9 cellular contexts compared by ENCODE assay signal in the genomic region with DNA sequence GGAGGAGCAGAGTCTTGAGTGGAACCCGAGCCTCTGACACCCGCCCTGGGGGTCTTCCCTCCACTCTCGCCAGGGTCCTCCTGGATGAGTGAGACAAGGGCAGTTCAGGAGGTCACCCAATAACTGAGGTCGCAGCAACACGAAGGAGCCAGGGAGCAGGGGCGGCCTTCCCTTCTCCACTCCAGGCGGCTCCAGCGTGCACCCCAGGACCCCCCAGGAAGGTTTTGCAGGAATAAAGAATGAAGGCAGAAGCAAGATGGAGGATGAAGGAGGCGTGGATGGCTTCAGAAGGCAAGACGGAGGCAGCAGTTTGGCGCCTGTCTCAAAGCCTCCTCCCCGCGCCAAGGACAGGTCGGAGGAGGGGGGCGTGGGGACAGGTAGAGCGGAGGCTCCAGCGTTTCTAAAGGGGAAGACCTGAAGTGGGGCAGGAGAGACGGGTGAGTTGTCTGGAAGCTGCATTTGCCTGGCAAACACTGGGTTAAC. TPM values are rescaled to one million over a fixed set of nuclear protein-coding genes. Genes with fewer than 3 reads are reported as not detected.
A peak's percentile ranks its signal among the peaks of the same experiment; 100 is the strongest.
DNase-seq lines count a peak whose midpoint lies in the region; ATAC-seq, FAIRE-seq and TF ChIP-seq lines count a peak whose summit lies in the region.
"Had no signal": no experiment of that assay in that cellular context is flagged by ENCODE, and none has a peak within 500 bp of the region (broad histone marks: within the 10 kb centered on the region; RNA-seq: fewer than 3 reads in every experiment).

No MANE protein-coding gene starts in this region.

- H2AFZ ChIP-seq in OCI-LY1 (ENCODE audit: low read length) (no peak overlapping the region), endothelial cell of umbilical vein (ENCODE audit: low read depth, low read length) (peak overlapping the region; percentile 96)

- H3K27me3 ChIP-seq in CD4-positive, alpha-beta memory T cell (ENCODE audit: insufficient read depth, low read length), result no peaks in the 10 kb centered on the region
- H3K27me3 ChIP-seq in OCI-LY1 (ENCODE audit: insufficient read depth, low read length), result peaks cover 6% of the 10 kb centered on the region; the same call in 1 of the 2 replicates
- H3K27me3 ChIP-seq in endothelial cell of umbilical vein (ENCODE audit: control insufficient read depth in 2 of 2, insufficient read depth in 2 of 2, low read length in 2 of 2), result peaks cover 24 to 39% of the 10 kb centered on the region in 2 experiments

- peak overlapping the region; percentile 17 to 70 for H3K4me3 ChIP-seq in CD4-positive, alpha-beta memory T cell (ENCODE audit: low read length in 2 of 2)
- H3K4me3 ChIP-seq in OCI-LY1 (ENCODE audit: low read depth, low read length, poor library complexity, severe bottlenecking), result peak overlapping the region; percentile 62
- H3K4me3 ChIP-seq in endothelial cell of umbilical vein (replicated peaks in 1 of 3; ENCODE audit: insufficient read depth in 1 of 3, low read depth in 1 of 3, low read length in 3 of 3), result peak overlapping the region in 1 of 3 experiments; percentile 45

- H4K20me1 ChIP-seq in OCI-LY1 (ENCODE audit: insufficient read depth, low read length) (no peaks in the 10 kb centered on the region), endothelial cell of umbilical vein (replicated peaks; ENCODE audit: control insufficient read depth, extremely low read depth, insufficient read depth, low read length) (no peaks in the 10 kb centered on the region)

- H3K79me2 ChIP-seq in OCI-LY1 (ENCODE audit: insufficient read depth, low read length) (no peaks in the 10 kb centered on the region), endothelial cell of umbilical vein (ENCODE audit: control insufficient read depth, insufficient read depth, low read length) (no peaks in the 10 kb centered on the region)

- peaks cover 0 to 2% (median 0%) of the 10 kb centered on the region in 8 donors for H3K9me3 Mint-ChIP-seq in CD4-positive, alpha-beta memory T cell
- no peaks in the 10 kb centered on the region for H3K9me3 Mint-ChIP-seq in osteocyte (ENCODE audit: unreplicated experiment)

- H3K9ac ChIP-seq in OCI-LY1 (ENCODE audit: low read length) (no peak overlapping the region), endothelial cell of umbilical vein (replicated peaks; ENCODE audit: extremely low read depth, insufficient read depth, low read length) (no peak overlapping the region)

- DNase-seq in CD4-positive, alpha-beta memory T cell, result no peak
- DNase-seq in endothelial cell of umbilical vein (ENCODE audit: low read depth, low spot score) (no peak), osteocyte (ENCODE audit: extremely low spot score, unreplicated experiment) (peak; percentile 81), retina (no peak), substantia nigra (lab: John Stamatoyannopoulos, UW) (no peak)
- no peak for DNase-seq in activated CD4-positive, CD25-positive, alpha-beta regulatory T cell (lab: John Stamatoyannopoulos, UW)

- TF ChIP-seq CTCF in OCI-LY1 (IDR thresholded peaks at IDR 0.05; ENCODE audit: low read length) (no peak), endothelial cell of umbilical vein (IDR thresholded peaks at IDR 0.05; ENCODE audit: extremely low read depth in 1 of 2, insufficient read depth in 1 of 2, low read depth in 1 of 2, low read length in 2 of 2) (no peak), osteocyte (IDR thresholded peaks at IDR 0.05) (no peak)

- no TSS peak for BruUV-seq in endothelial cell of umbilical vein (replicated peaks; lab: Mats Ljungman, UMichigan)

- no peaks in the 10 kb centered on the region for H3K9me2 ChIP-seq in OCI-LY1 (ENCODE audit: low read depth, low read length)

- H3K4me1 Mint-ChIP-seq in CD4-positive, alpha-beta memory T cell, result peaks cover 19 to 67% (median 41%) of the 10 kb centered on the region in 4 donors
- H3K4me1 Mint-ChIP-seq in osteocyte (ENCODE audit: unreplicated experiment), result peaks cover 36% of the 10 kb centered on the region

- POLR2A ChIA-PET in CD4-positive, alpha-beta memory T cell (lab: Charles Lee; ENCODE audit: partially characterized antibody), result interaction anchor here (1.0 to 1.7 kb wide), 5 partner anchors 9 to 123 kb away, joined by 3 to 8 read pairs (median 5); partner anchors contain the start of gene GPR55
- POLR2A ChIA-PET in endothelial cell of umbilical vein (lab: Charles Lee), result no interaction called here

- no peak for ATAC-seq in GM21367 (IDR thresholded peaks at IDR 0.05; ENCODE audit: unreplicated experiment)

- peak overlapping the region; percentile 86 to 97 (median 93) for H3K4me3 Mint-ChIP-seq in CD4-positive, alpha-beta memory T cell
- H3K4me3 Mint-ChIP-seq in osteocyte (ENCODE audit: unreplicated experiment), result peak overlapping the region; percentile 84

- intact Hi-C loops in CD4-positive, alpha-beta memory T cell (cut with micrococcal nuclease), result loop anchor here (2.0 to 10.0 kb wide), 2 partner anchors 15 to 111 kb away; no protein-coding TSS in a partner anchor
- intact Hi-C loops in endothelial cell of umbilical vein (cut with micrococcal nuclease), result no loop called here

- H3K36me3 ChIP-seq in CD4-positive, alpha-beta memory T cell (ENCODE audit: insufficient read depth, low read length), result no peaks in the 10 kb centered on the region
- no peaks in the 10 kb centered on the region for H3K36me3 ChIP-seq in OCI-LY1 (ENCODE audit: insufficient read depth, low read length)
- no peaks in the 10 kb centered on the region for H3K36me3 ChIP-seq in endothelial cell of umbilical vein (ENCODE audit: control insufficient read depth in 2 of 2, extremely low read depth in 1 of 2, insufficient read depth in 2 of 2, low read length in 2 of 2)

- H3K27ac Mint-ChIP-seq in CD4-positive, alpha-beta memory T cell, result peak overlapping the region in 6 of 7 donors; percentile 64 to 97 (median 88)
- peak overlapping the region; percentile 32 for H3K27ac Mint-ChIP-seq in osteocyte (ENCODE audit: unreplicated experiment)

- no peak for TF ChIP-seq POLR2A in endothelial cell of umbilical vein (IDR thresholded peaks at IDR 0.05; ENCODE audit: low read depth, low read length)

- CTCF ChIA-PET in CD4-positive, alpha-beta memory T cell (lab: Charles Lee; ENCODE audit: partially characterized antibody), result interaction anchor here (1.0 to 1.6 kb wide), 7 partner anchors 8 to 704 kb away, joined by 3 to 7 read pairs (median 3); partner anchors contain the start of gene GPR55
- CTCF ChIA-PET in endothelial cell of umbilical vein (lab: Charles Lee), result interaction anchor here (1.0 kb wide), 2 partner anchors 8 to 14 kb away, joined by 3 read pairs; no protein-coding TSS in a partner anchor

- H3K9me1 ChIP-seq in endothelial cell of umbilical vein (replicated peaks; ENCODE audit: control insufficient read depth, extremely low read depth, insufficient read depth, low read length), result no peaks in the 10 kb centered on the region

- H3K27ac ChIP-seq in CD4-positive, alpha-beta memory T cell (ENCODE audit: low read depth, low read length), result no peak overlapping the region
- H3K27ac ChIP-seq in OCI-LY1 (ENCODE audit: low read depth, low read length, poor library complexity, severe bottlenecking), result no peak overlapping the region
- no peak overlapping the region for H3K27ac ChIP-seq in endothelial cell of umbilical vein (ENCODE audit: insufficient read depth, low read depth, low read length)
- H3K27ac ChIP-seq in substantia nigra (ENCODE audit: low read depth, low read length, poor library complexity, severe bottlenecking), result no peak overlapping the region
- H3K27ac ChIP-seq: epithelial cell of prostate had no signal

- 0 out of 2 replicates have a peak, but pooled peaks cover 6% of the 10 kb centered on the region for H3F3A ChIP-seq in OCI-LY1 (ENCODE audit: insufficient read depth, low read length)

- H3K4me2 ChIP-seq in OCI-LY1 (ENCODE audit: low read length) (peak overlapping the region; percentile 59), endothelial cell of umbilical vein (ENCODE audit: insufficient read depth, low read length) (peak overlapping the region; percentile 81)

- FAIRE-seq in endothelial cell of umbilical vein (lab: Jason Lieb, UNC), result no peak

- peaks cover 0 to 4% of the 10 kb centered on the region in 2 donors for H3K36me3 Mint-ChIP-seq in CD4-positive, alpha-beta memory T cell
- no peaks in the 10 kb centered on the region for H3K36me3 Mint-ChIP-seq in osteocyte (ENCODE audit: unreplicated experiment)

- H3K4me1 ChIP-seq in CD4-positive, alpha-beta memory T cell (ENCODE audit: insufficient read depth, low read length), result peaks cover 39% of the 10 kb centered on the region
- peaks cover 12% of the 10 kb centered on the region for H3K4me1 ChIP-seq in OCI-LY1 (ENCODE audit: insufficient read depth, low read length, severe bottlenecking)
- peaks cover 4% of the 10 kb centered on the region for H3K4me1 ChIP-seq in endothelial cell of umbilical vein (ENCODE audit: control insufficient read depth, extremely low read depth, insufficient read depth, low read length)

- dilution Hi-C loops in endothelial cell of umbilical vein (cut with MboI; ENCODE audit: extremely low pct_ligation_motif_present, low sequenced_read_pairs), result no loop called here

- H3K9me3 ChIP-seq in CD4-positive, alpha-beta memory T cell (ENCODE audit: control insufficient read depth in 1 of 2, low read length in 2 of 2), result no peaks in the 10 kb centered on the region
- H3K9me3 ChIP-seq in OCI-LY1 (ENCODE audit: low read length) (no peaks in the 10 kb centered on the region), endothelial cell of umbilical vein (replicated peaks; ENCODE audit: control insufficient read depth, insufficient read depth, low read length) (no peaks in the 10 kb centered on the region)

- peaks cover 0 to 3% of the 10 kb centered on the region in 2 donors for H3K27me3 Mint-ChIP-seq in CD4-positive, alpha-beta memory T cell
- H3K27me3 Mint-ChIP-seq in osteocyte (ENCODE audit: unreplicated experiment), result peaks cover 36% of the 10 kb centered on the region

TF ChIP-seq in endothelial cell of umbilical vein, 7 proteins besides CTCF, POLR2A, EP300 and RAD21 (continues in another document):
- TF ChIP-seq POLR2AphosphoS5 (IDR thresholded peaks at IDR 0.05; ENCODE audit: insufficient read depth, low read depth, low read length), result no peak
- no peak for TF ChIP-seq MAX (IDR thresholded peaks at IDR 0.05; ENCODE audit: insufficient read depth, insufficient read length)
- TF ChIP-seq MYC (IDR thresholded peaks at IDR 0.05; ENCODE audit: low read depth, low read length), result no peak

RNA-seq across cellular contexts. Expression of gene ITM2C, which starts 0.6 kb away (rescaled TPM):
- total RNA-seq in CD4-positive, alpha-beta memory T cell, result 10 to 100 TPM; 24.1 to 24.3 TPM
- polyA plus RNA-seq in CD4-positive, alpha-beta memory T cell, result 10 to 100 TPM; 32.5 to 40.8 TPM
- total RNA-seq in endothelial cell of umbilical vein, result 8.4 and 12.0 TPM in 2 replicates
- 12.1 and 14.0 TPM in 2 replicates for polyA plus RNA-seq in endothelial cell of umbilical vein
- polyA plus RNA-seq in endothelial cell of umbilical vein (2011; cell fraction: cytosol; rRNA removed), result 6.9 and 7.0 TPM in 2 replicates
- 3.8 and 4.8 TPM in 2 replicates for polyA plus RNA-seq in endothelial cell of umbilical vein (2011; cell fraction: nucleus; rRNA removed)
- 8.5 and 13.4 TPM in 2 replicates for polyA plus RNA-seq in endothelial cell of umbilical vein (2012)
- polyA minus RNA-seq in endothelial cell of umbilical vein, result 11.6 and 14.8 TPM in 2 replicates
- 17.7 TPM for polyA minus RNA-seq in endothelial cell of umbilical vein (2011; cell fraction: cytosol; rRNA and poly(A)+ RNA removed)
- polyA minus RNA-seq in endothelial cell of umbilical vein (2011; cell fraction: nucleus; rRNA and poly(A)+ RNA removed), result 0.67 and 1.7 TPM in 2 replicates
- total RNA-seq in osteocyte, result 503 and 526 TPM in 2 replicates

Comparison
In these comparisons a context has a peak if more than half of its experiments do, and no peak if none do; other contexts are left out.
1. RNA of gene ITM2C, which starts 0.6 kb away (total RNA-seq): 503 to 526 TPM in osteocyte; 24.1 to 24.3 TPM in CD4-positive, alpha-beta memory T cell and 8.4 to 12.0 TPM in endothelial cell of umbilical vein; every median in the first group is over 10 times any median in the second.